Comparison of ENCODE assay signal across 19 cellular contexts in the genomic region with DNA sequence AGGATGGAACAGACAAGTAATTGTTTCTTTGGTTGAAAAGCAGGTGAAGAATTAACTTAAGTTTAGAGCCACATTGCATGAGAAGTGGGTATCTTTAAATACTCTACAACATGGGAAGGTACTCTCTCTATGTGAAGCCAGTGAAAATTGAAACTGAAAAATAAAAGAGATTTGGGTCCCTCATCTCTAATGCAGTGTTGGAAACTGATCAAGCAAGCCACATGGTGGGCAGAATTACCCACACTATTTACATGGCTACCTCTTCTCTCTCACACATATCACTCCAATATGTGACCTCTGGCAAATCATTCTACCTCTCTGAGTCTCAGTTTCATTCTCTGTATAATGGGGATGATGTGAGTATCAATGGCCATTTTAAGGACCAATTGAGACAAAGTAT.
DNase-seq lines count a peak whose midpoint lies in the region; ATAC-seq, FAIRE-seq and TF ChIP-seq lines count a peak whose summit lies in the region.
"Had no signal": no experiment of that assay in that cellular context is flagged by ENCODE, and none has a peak within 500 bp of the region (broad histone marks: within the 10 kb centered on the region; RNA-seq: fewer than 3 reads in every experiment).

No MANE protein-coding gene starts in this region.

- no peaks in the 10 kb centered on the region for H3K9me2 ChIP-seq in hepatocyte (replicated peaks; ENCODE audit: insufficient read depth)

- TF ChIP-seq CTCF in hepatocyte (IDR thresholded peaks at IDR 0.05; ENCODE audit: poor library complexity), result no peak
- no peak for TF ChIP-seq CTCF in kidney (IDR thresholded peaks at IDR 0.05; ENCODE audit: borderline replicate concordance, extremely low read depth, insufficient read depth)
- no peak for TF ChIP-seq CTCF in heart left ventricle (IDR thresholded peaks at IDR 0.05)

- H3K36me3 ChIP-seq in hepatocyte (replicated peaks; ENCODE audit: insufficient read depth, low read depth) (no peaks in the 10 kb centered on the region), kidney (ENCODE audit: control insufficient read depth in 1 of 2, insufficient read depth in 2 of 2, low read length in 2 of 2) (no peaks in the 10 kb centered on the region), heart left ventricle (no peaks in the 10 kb centered on the region)
- H3K36me3 ChIP-seq: BLaER1 treated with 17β-estradiol and CSF1 and Interleukin-3, amounts not matched to agents 10 nM and 100 nM had no signal

- no peak overlapping the region for H2AFZ ChIP-seq in hepatocyte

- intact Hi-C loops in kidney (cut with DNase I) (no loop called here), heart left ventricle (cut with DNase I) (no loop called here)

- no peak for TF ChIP-seq POLR2A in GM18505 (IDR thresholded peaks at IDR 0.05; ENCODE audit: borderline replicate concordance, extremely low read depth, insufficient read depth, insufficient read length)
- TF ChIP-seq POLR2A in heart left ventricle (IDR thresholded peaks at IDR 0.05), result no peak

- no peak for FAIRE-seq in kidney (lab: Jason Lieb, UNC)
- FAIRE-seq: A204.1 had no signal

- peak; percentile 62 for ATAC-seq in GM18505 (IDR thresholded peaks at IDR 0.05; ENCODE audit: unreplicated experiment)
- ATAC-seq in GM19397 (IDR thresholded peaks at IDR 0.05; ENCODE audit: unreplicated experiment), result peak; percentile 66
- ATAC-seq in HG02759 (IDR thresholded peaks at IDR 0.05; ENCODE audit: unreplicated experiment), result peak; percentile 74
- ATAC-seq in HG03457 (IDR thresholded peaks at IDR 0.05; ENCODE audit: unreplicated experiment), result peak; percentile 98
- ATAC-seq in heart left ventricle, result no peak
- ATAC-seq: activated T-cell treated with anti-CD3 and anti-CD28 coated beads, Interleukin-2, amount 50 U/mL, for 4 hours; esophagus mucosa had no signal

- H3K4me1 ChIP-seq in hepatocyte (ENCODE audit: insufficient read depth), result peaks cover 11% of the 10 kb centered on the region
- H3K4me1 ChIP-seq in kidney (ENCODE audit: control insufficient read depth in 1 of 2, insufficient read depth in 1 of 2, low read depth in 1 of 2, low read length in 2 of 2), result no peaks in the 10 kb centered on the region
- no peaks in the 10 kb centered on the region for H3K4me1 ChIP-seq in heart left ventricle
- H3K4me1 ChIP-seq: BLaER1 treated with 17β-estradiol and CSF1 and Interleukin-3, amounts not matched to agents 10 nM and 100 nM had no signal

- no peak overlapping the region for H3K9ac ChIP-seq in kidney (ENCODE audit: low read length in 2 of 2)
- H3K9ac ChIP-seq: BLaER1 treated with 17β-estradiol and CSF1 and Interleukin-3, amounts not matched to agents 10 nM and 100 nM had no signal

- H3K79me2 ChIP-seq in hepatocyte, result no peaks in the 10 kb centered on the region

- H3K27ac ChIP-seq in hepatocyte, result no peak overlapping the region
- no peak overlapping the region for H3K27ac ChIP-seq in kidney (ENCODE audit: low read depth in 2 of 2, low read length in 2 of 2)
- H3K27ac ChIP-seq in heart left ventricle, result no peak overlapping the region
- H3K27ac ChIP-seq: BLaER1 treated with 17β-estradiol and CSF1 and Interleukin-3, amounts not matched to agents 10 nM and 100 nM; skin epidermis had no signal

- H3K9me3 ChIP-seq in hepatocyte (ENCODE audit: low read depth) (no peaks in the 10 kb centered on the region), kidney (ENCODE audit: control insufficient read depth in 1 of 2, low read length in 2 of 2) (no peaks in the 10 kb centered on the region), heart left ventricle (no peaks in the 10 kb centered on the region)
- H3K9me3 ChIP-seq: BLaER1 treated with 17β-estradiol and CSF1 and Interleukin-3, amounts not matched to agents 10 nM and 100 nM had no signal

- no peaks in the 10 kb centered on the region for H4K20me1 ChIP-seq in hepatocyte (ENCODE audit: insufficient read depth, poor library complexity, severe bottlenecking)
- H4K20me1 ChIP-seq: BLaER1 treated with 17β-estradiol and CSF1 and Interleukin-3, amounts not matched to agents 10 nM and 100 nM had no signal

- H3K27me3 ChIP-seq in hepatocyte (no peaks in the 10 kb centered on the region), heart left ventricle (no peaks in the 10 kb centered on the region)
- H3K27me3 ChIP-seq: BLaER1 treated with 17β-estradiol and CSF1 and Interleukin-3, amounts not matched to agents 10 nM and 100 nM had no signal

- DNase-seq in NCI-H1930 (lab: John Stamatoyannopoulos, UW) (no peak), hepatocyte (ENCODE audit: low spot score) (no peak), kidney (no peak), heart left ventricle (no peak)
- DNase-seq: activated CD4-positive, alpha-beta memory T cell treated with anti-CD3 and anti-CD28 coated beads, Interleukin-2, amount 10 ng/mL, durations not matched to agents 7 days and 5 days; activated T-cell treated with anti-CD3 and anti-CD28 coated beads, Interleukin-2, amount 50 U/mL, for 4 hours; DMS 273 treated with DMSO at 0.1 percent for 48 hours; NCI-H146; NCI-H226; SHP77 had no signal

- H3K4me3 ChIP-seq in hepatocyte (no peak overlapping the region), kidney (ENCODE audit: low read length in 2 of 2) (no peak overlapping the region), heart left ventricle (no peak overlapping the region)
- H3K4me3 ChIP-seq: BLaER1 treated with 17β-estradiol and CSF1 and Interleukin-3, amounts not matched to agents 10 nM and 100 nM; lung; skin epidermis had no signal

- H3K4me2 ChIP-seq in hepatocyte, result no peak overlapping the region
- H3K4me2 ChIP-seq: BLaER1 treated with 17β-estradiol and CSF1 and Interleukin-3, amounts not matched to agents 10 nM and 100 nM had no signal

Comparison
In these comparisons a context has a peak if more than half of its experiments do, and no peak if none do; other contexts are left out.
1. ATAC-seq: peak in GM18505 (single experiment), GM19397 (single experiment), HG02759 (single experiment) and HG03457 (single experiment); none in heart left ventricle (0 of 4).